In the genomic region with DNA sequence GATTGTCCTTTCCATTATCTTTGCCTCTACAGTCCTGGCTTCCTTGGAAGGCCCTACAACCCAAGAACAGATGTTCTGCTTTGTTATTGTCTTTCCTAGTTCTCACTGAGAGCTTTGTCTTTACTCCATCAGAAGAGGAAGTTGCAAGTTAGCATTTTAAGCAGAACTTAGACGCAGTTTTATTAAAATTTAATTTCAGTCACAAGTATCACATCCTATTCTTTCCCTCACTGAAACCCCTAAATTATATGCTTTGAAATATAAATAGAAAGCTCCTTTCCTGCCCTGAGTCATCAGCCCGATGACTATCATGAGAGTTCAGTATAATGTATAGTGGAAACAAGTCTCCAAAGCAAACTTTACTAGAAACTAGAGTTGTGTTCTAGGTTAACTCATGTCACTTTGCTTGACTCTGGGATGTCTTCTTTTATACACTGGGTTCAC, we compare ENCODE assay signal across 9 cellular contexts.
DNase-seq lines count a peak whose midpoint lies in the region; ATAC-seq, FAIRE-seq and TF ChIP-seq lines count a peak whose summit lies in the region.
"Had no signal": no experiment of that assay in that cellular context is flagged by ENCODE, and none has a peak within 500 bp of the region (broad histone marks: within the 10 kb centered on the region; RNA-seq: fewer than 3 reads in every experiment).

No MANE protein-coding gene starts in this region.

- CTCF ChIA-PET in HepG2 (lab: Yijun Ruan, JAX; ENCODE audit: low intra/inter-chr PET ratio, low total read pairs) = no interaction called here

- TF ChIP-seq CTCF in right lobe of liver (IDR thresholded peaks at IDR 0.05) (no peak), HepG2 (CRISPR knock-in tag; IDR thresholded peaks at IDR 0.05) (no peak)

- H3K36me3 ChIP-seq in right lobe of liver (no peaks in the 10 kb centered on the region), HepG2 (replicated peaks in 1 of 2; ENCODE audit: control insufficient read depth in 1 of 2, insufficient read depth in 2 of 2, low read length in 2 of 2) (no peaks in the 10 kb centered on the region)
- no peaks in the 10 kb centered on the region for H3K36me3 ChIP-seq in effector memory CD4-positive, alpha-beta T cell (ENCODE audit: control insufficient read depth, insufficient read depth, low read length)

- POLR2A ChIA-PET in HepG2 (lab: Yijun Ruan, JAX) = no interaction called here

- no peak for TF ChIP-seq RAD21 in HepG2 (CRISPR knock-in tag; IDR thresholded peaks at IDR 0.05)

- H3K4me1 ChIP-seq in right lobe of liver (no peaks in the 10 kb centered on the region), HepG2 (ENCODE audit: insufficient read depth, low read length) (no peaks in the 10 kb centered on the region)
- H3K4me1 ChIP-seq in effector memory CD4-positive, alpha-beta T cell (ENCODE audit: control insufficient read depth, insufficient read depth, low read length, poor library complexity, severe bottlenecking) = no peaks in the 10 kb centered on the region

- no peaks in the 10 kb centered on the region for H3K9me3 ChIP-seq in right lobe of liver
- peaks cover 50% of the 10 kb centered on the region for H3K9me3 ChIP-seq in HepG2 (ENCODE audit: low read length)
- H3K9me3 ChIP-seq in effector memory CD4-positive, alpha-beta T cell (ENCODE audit: control insufficient read depth, low read length) = no peaks in the 10 kb centered on the region

- BruUV-seq in HepG2 (replicated peaks; lab: Mats Ljungman, UMichigan) = no TSS peak

- no peak overlapping the region for H2AFZ ChIP-seq in HepG2 (ENCODE audit: low read length)

- DNase-seq in right lobe of liver (no peak), HepG2 (ENCODE audit: low spot score) (no peak), NOMO-1 treated with DMSO at 0.1 percent for 48 hours (lab: John Stamatoyannopoulos, UW; ENCODE audit: unreplicated experiment) (peak; percentile 89), GF-D8 (lab: John Stamatoyannopoulos, UW) (no peak), GDM1 (lab: John Stamatoyannopoulos, UW) (no peak)
- no peak for DNase-seq in stimulated activated naive CD8-positive, alpha-beta T cell treated with anti-CD3 and anti-CD28 coated beads, Interleukin-15, Interleukin-2, amounts not matched to agents 100 U/mL and 50 U/mL, for 24 hours
- no peak for DNase-seq in effector memory CD4-positive, alpha-beta T cell
- DNase-seq: hippocampal formation had no signal

- H3K27me3 ChIP-seq in right lobe of liver (no peaks in the 10 kb centered on the region), HepG2 (ENCODE audit: control insufficient read depth in 1 of 2, insufficient read depth in 2 of 2, low read length in 2 of 2) (no peaks in the 10 kb centered on the region)
- H3K27me3 ChIP-seq in effector memory CD4-positive, alpha-beta T cell (replicated peaks; ENCODE audit: control insufficient read depth, insufficient read depth, low read length, poor library complexity, severe bottlenecking) = no peaks in the 10 kb centered on the region

- ATAC-seq in right lobe of liver = peak in 3 of 4 donors; percentile 27 to 51 (median 30)
- ATAC-seq in HepG2 = no peak
- peak; percentile 93 for ATAC-seq in HG02870 (IDR thresholded peaks at IDR 0.05; ENCODE audit: unreplicated experiment)
- peak; percentile 40 for ATAC-seq in stimulated activated naive CD8-positive, alpha-beta T cell treated with anti-CD3 and anti-CD28 coated beads, Interleukin-15, Interleukin-2, amounts not matched to agents 100 U/mL and 50 U/mL, for 24 hours

- no peaks in the 10 kb centered on the region for H4K20me1 ChIP-seq in HepG2 (ENCODE audit: insufficient read depth, low read length)

- no peak overlapping the region for H3K27ac ChIP-seq in right lobe of liver
- no peak overlapping the region for H3K27ac ChIP-seq in HepG2 (ENCODE audit: extremely low read length, insufficient read depth, low read length)
- H3K27ac ChIP-seq in effector memory CD4-positive, alpha-beta T cell (ENCODE audit: insufficient read depth, low read length, poor library complexity, severe bottlenecking) = no peak overlapping the region

- intact Hi-C loops in right lobe of liver (cut with DNase I) = no loop called here
- intact Hi-C loops in HepG2 (cut with micrococcal nuclease; ENCODE audit: unreplicated experiment) = no loop called here

- WGBS in right lobe of liver (ENCODE audit: insufficient coverage, low coverage, low lambda C conversion rate, missing lambda C conversion rate) = 51% methylated on average over 2 of the region's 2 CpGs
- 2% methylated on average over 2 of the region's 2 CpGs for WGBS in HepG2 (ENCODE audit: low lambda C conversion rate)

- no peak overlapping the region for H3K9ac ChIP-seq in HepG2 (ENCODE audit: insufficient read depth, low read depth, low read length)

- no peaks in the 10 kb centered on the region for H3K79me2 ChIP-seq in HepG2 (ENCODE audit: insufficient read depth, low read length)

- in situ Hi-C loops in HepG2 (cut with HindIII; ENCODE audit: extremely low pct_ligation_motif_present, low pct_unique_long_range_greater_than_20kb) = no loop called here

- no peak overlapping the region for H3K4me3 ChIP-seq in right lobe of liver
- H3K4me3 ChIP-seq in HepG2 (replicated peaks in 1 of 3; ENCODE audit: insufficient read depth in 1 of 3, low read depth in 2 of 3, low read length in 3 of 3) = no peak overlapping the region
- H3K4me3 ChIP-seq in effector memory CD4-positive, alpha-beta T cell (ENCODE audit: insufficient read depth, low read depth, low read length, poor library complexity, severe bottlenecking) = no peak overlapping the region

- no peak for FAIRE-seq in HepG2 (lab: Jason Lieb, UNC)

- TF ChIP-seq POLR2A in right lobe of liver (IDR thresholded peaks at IDR 0.05) (no peak), HepG2 (IDR thresholded peaks at IDR 0.05; ENCODE audit: insufficient read depth in 1 of 2, low read depth in 2 of 2, low read length in 2 of 2) (no peak)

- TF ChIP-seq EP300 in HepG2 (IDR thresholded peaks at IDR 0.05; ENCODE audit: low read depth in 2 of 2, low read length in 2 of 2) = no peak
- no peak for TF ChIP-seq EP300 in HepG2 (CRISPR knock-in tag; IDR thresholded peaks at IDR 0.05; ENCODE audit: borderline replicate concordance)

- H3K4me2 ChIP-seq in HepG2 (ENCODE audit: low read depth, low read length) = no peak overlapping the region

TF ChIP-seq in HepG2, 621 proteins besides CTCF, POLR2A, EP300 and RAD21 (continues in another document):
- TF ChIP-seq FOXJ3 (CRISPR knock-in tag; IDR thresholded peaks at IDR 0.05; ENCODE audit: borderline replicate concordance) (no peak), POGZ (CRISPR knock-in tag; IDR thresholded peaks at IDR 0.05) (no peak), NFAT5 (CRISPR knock-in tag; IDR thresholded peaks at IDR 0.05) (no peak), TCF7L2 (IDR thresholded peaks at IDR 0.05; ENCODE audit: low read depth, low read length) (no peak), ZSCAN9 (CRISPR knock-in tag; IDR thresholded peaks at IDR 0.05; ENCODE audit: borderline replicate concordance) (no peak), ZNF629 (CRISPR knock-in tag; conservative IDR thresholded peaks at IDR 0.05) (no peak), ZNF350 (CRISPR knock-in tag; IDR thresholded peaks at IDR 0.05; ENCODE audit: borderline replicate concordance, low read depth) (no peak), ZSCAN12 (CRISPR knock-in tag; IDR thresholded peaks at IDR 0.05) (no peak), GATAD1 (CRISPR knock-in tag; IDR thresholded peaks at IDR 0.05) (no peak), ZNF543 (CRISPR knock-in tag; IDR thresholded peaks at IDR 0.05) (no peak), SKI (IDR thresholded peaks at IDR 0.05; ENCODE audit: partially characterized antibody) (no peak)
- TF ChIP-seq, protein P1, sequence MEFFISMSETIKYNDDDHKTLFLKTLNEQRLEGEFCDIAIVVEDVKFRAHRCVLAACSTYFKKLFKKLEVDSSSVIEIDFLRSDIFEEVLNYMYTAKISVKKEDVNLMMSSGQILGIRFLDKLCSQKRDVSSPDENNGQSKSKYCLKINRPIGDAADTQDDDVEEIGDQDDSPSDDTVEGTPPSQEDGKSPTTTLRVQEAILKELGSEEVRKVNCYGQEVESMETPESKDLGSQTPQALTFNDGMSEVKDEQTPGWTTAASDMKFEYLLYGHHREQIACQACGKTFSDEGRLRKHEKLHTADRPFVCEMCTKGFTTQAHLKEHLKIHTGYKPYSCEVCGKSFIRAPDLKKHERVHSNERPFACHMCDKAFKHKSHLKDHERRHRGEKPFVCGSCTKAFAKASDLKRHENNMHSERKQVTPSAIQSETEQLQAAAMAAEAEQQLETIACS (CRISPR knock-in tag; IDR thresholded peaks at IDR 0.05) = no peak
